In genomic region chr18:78927616-78928015, GRCh38 we compare ENCODE assay signal across 27 cellular contexts. TPM values are rescaled to one million over a fixed set of nuclear protein-coding genes. Genes with fewer than 3 reads are reported as not detected.
A peak's percentile ranks its signal among the peaks of the same experiment; 100 is the strongest.
DNase-seq lines count a peak whose midpoint lies in the region; TF ChIP-seq lines count a peak whose summit lies in the region.
"Had no signal": no experiment of that assay in that cellular context is flagged by ENCODE, and none has a peak within 500 bp of the region (broad histone marks: within the 10 kb centered on the region; RNA-seq: fewer than 3 reads in every experiment).

No MANE protein-coding gene starts in this region.

- no peak for TF ChIP-seq CTCF in chondrocyte (IDR thresholded peaks at IDR 0.05)
- no peak for TF ChIP-seq CTCF in H9 (conservative IDR thresholded peaks at IDR 0.05)

- H3K27ac Mint-ChIP-seq in chondrocyte (ENCODE audit: unreplicated experiment) = no peak overlapping the region
- H3K27ac Mint-ChIP-seq in H9 = no peak overlapping the region
- H3K27ac Mint-ChIP-seq: CD14-positive monocyte; CD4-positive, alpha-beta memory T cell; CD4-positive, CD25-positive, alpha-beta regulatory T cell had no signal

- H3K23me2 ChIP-seq in H9 (ENCODE audit: insufficient read length, low read depth, low read length, poor library complexity, severe bottlenecking) = no peaks in the 10 kb centered on the region

- H4K91ac ChIP-seq in H9 (ENCODE audit: insufficient read length, low read depth, low read length) (no peak overlapping the region), mesenchymal stem cell (ENCODE audit: low read length) (no peak overlapping the region)

- H3K9me3 ChIP-seq in BLaER1 (peaks cover 32% of the 10 kb centered on the region), H9 (ENCODE audit: control insufficient read depth, low read depth, low read length) (no peaks in the 10 kb centered on the region), mesenchymal stem cell (ENCODE audit: control insufficient read depth, low read length) (peaks cover 8% of the 10 kb centered on the region)
- peaks cover 14 to 32% (median 28%) of the 10 kb centered on the region in 11 experiments; a peak in 20 of 22 replicates for H3K9me3 ChIP-seq in BLaER1 treated with 17β-estradiol and CSF1 and Interleukin-3, amounts not matched to agents 10 nM and 100 nM (replicated peaks in 1 of 11)
- H3K9me3 ChIP-seq: BE2C had no signal

- H2BK5ac ChIP-seq in H9 (ENCODE audit: insufficient read length, low read length) (no peak overlapping the region), mesenchymal stem cell (ENCODE audit: low read depth, low read length, poor library complexity, severe bottlenecking) (no peak overlapping the region)

- H2AK5ac ChIP-seq in H9 (ENCODE audit: insufficient read length, low read length) (no peak overlapping the region), mesenchymal stem cell (ENCODE audit: low read length, severe bottlenecking) (no peak overlapping the region)

- H3K79me1 ChIP-seq in H9 (ENCODE audit: insufficient read depth, low read depth, low read length, poor library complexity, severe bottlenecking) (no peaks in the 10 kb centered on the region), mesenchymal stem cell (replicated peaks; ENCODE audit: low read length, poor library complexity, severe bottlenecking) (no peaks in the 10 kb centered on the region)

- H3K27me3 ChIP-seq in BLaER1 (no peaks in the 10 kb centered on the region), H9 (ENCODE audit: insufficient read depth, low read length) (no peaks in the 10 kb centered on the region), mesenchymal stem cell (ENCODE audit: control insufficient read depth in 1 of 2, insufficient read depth in 1 of 2, low read length in 2 of 2) (no peaks in the 10 kb centered on the region)
- no peaks in the 10 kb centered on the region for H3K27me3 ChIP-seq in BLaER1 treated with 17β-estradiol and CSF1 and Interleukin-3, amounts not matched to agents 10 nM and 100 nM

- peaks cover 13% of the 10 kb centered on the region for H3K4me1 ChIP-seq in BLaER1
- H3K4me1 ChIP-seq in BLaER1 treated with 17β-estradiol and CSF1 and Interleukin-3, amounts not matched to agents 10 nM and 100 nM = peaks cover 8 to 18% (median 15%) of the 10 kb centered on the region in 10 experiments; a peak in 19 of 20 replicates
- H3K4me1 ChIP-seq in H9 (ENCODE audit: insufficient read depth, low read length) = no peaks in the 10 kb centered on the region
- no peaks in the 10 kb centered on the region for H3K4me1 ChIP-seq in mesenchymal stem cell (ENCODE audit: control insufficient read depth, insufficient read depth, low read depth, low read length)
- H3K4me1 ChIP-seq: BE2C had no signal

- peak overlapping the region; percentile 70 for H3K4me2 ChIP-seq in BLaER1
- H3K4me2 ChIP-seq in BLaER1 treated with 17β-estradiol and CSF1 and Interleukin-3, amounts not matched to agents 10 nM and 100 nM = peak overlapping the region; percentile 29 to 75 (median 67); a peak in 21 of 22 replicates
- H3K4me2 ChIP-seq in H9 (ENCODE audit: insufficient read depth, insufficient read length, low read length) = no peak overlapping the region
- no peak overlapping the region for H3K4me2 ChIP-seq in mesenchymal stem cell (ENCODE audit: low read length, poor library complexity, severe bottlenecking)

- H2BK120ac ChIP-seq in H9 (ENCODE audit: low read depth, low read length, poor library complexity, severe bottlenecking) (no peak overlapping the region), mesenchymal stem cell (ENCODE audit: low read depth, low read length) (no peak overlapping the region)

- no peaks in the 10 kb centered on the region for H3K4me1 Mint-ChIP-seq in chondrocyte (ENCODE audit: low read depth)
- H3K4me1 Mint-ChIP-seq in H9 = peaks cover 2 to 3% of the 10 kb centered on the region in 2 experiments; a peak in 1 of 4 replicates
- H3K4me1 Mint-ChIP-seq: CD14-positive monocyte; CD4-positive, alpha-beta memory T cell; CD4-positive, CD25-positive, alpha-beta regulatory T cell; CD8-positive, alpha-beta memory T cell had no signal

- H3K36me3 ChIP-seq in BLaER1 (no peaks in the 10 kb centered on the region), mesenchymal stem cell (ENCODE audit: control insufficient read depth in 1 of 2, insufficient read depth in 2 of 2, low read depth in 1 of 2, low read length in 2 of 2) (no peaks in the 10 kb centered on the region)
- H3K36me3 ChIP-seq in BLaER1 treated with 17β-estradiol and CSF1 and Interleukin-3, amounts not matched to agents 10 nM and 100 nM = no peaks in the 10 kb centered on the region
- H3K36me3 ChIP-seq: BE2C had no signal

- WGBS in H9 (ENCODE audit: extremely low coverage, insufficient read length, low lambda C conversion rate) = no CpG with 5 or more reads among the region's 11 CpGs
- WGBS in mesenchymal stem cell = 82% methylated on average over 11 of the region's 11 CpGs

- H4K8ac ChIP-seq in H9 (replicated peaks; ENCODE audit: insufficient read length, low read depth, low read length) = no peak overlapping the region
- H4K8ac ChIP-seq in mesenchymal stem cell (ENCODE audit: low read length) = no peak overlapping the region

- H2BK12ac ChIP-seq in H9 (ENCODE audit: insufficient read length, low read depth, low read length) (no peak overlapping the region), mesenchymal stem cell (ENCODE audit: low read length in 2 of 2) (no peak overlapping the region)

- no peaks in the 10 kb centered on the region for H3K79me2 ChIP-seq in H9 (ENCODE audit: insufficient read depth, low read length)

- H2AFZ ChIP-seq in H9 (ENCODE audit: low read length) = no peak overlapping the region
- H2AFZ ChIP-seq in mesenchymal stem cell (ENCODE audit: low read depth, low read length) = no peak overlapping the region

- H3K27ac ChIP-seq in BLaER1 (peak overlapping the region; percentile 37; the same call in 1 of the 2 replicates), H9 (ENCODE audit: insufficient read length, low read depth, low read length) (no peak overlapping the region), mesenchymal stem cell (ENCODE audit: low read length, poor library complexity, severe bottlenecking) (no peak overlapping the region)
- peak overlapping the region in 9 of 11 experiments; percentile 6 to 76 (median 56); a peak in 16 of 22 replicates for H3K27ac ChIP-seq in BLaER1 treated with 17β-estradiol and CSF1 and Interleukin-3, amounts not matched to agents 10 nM and 100 nM

- no peak overlapping the region for H4K5ac ChIP-seq in H9 (ENCODE audit: insufficient read length, low read depth, low read length)

- H2BK15ac ChIP-seq in H9 (ENCODE audit: low read depth, low read length) = no peak overlapping the region
- no peak overlapping the region for H2BK15ac ChIP-seq in mesenchymal stem cell (ENCODE audit: low read depth, poor library complexity, severe bottlenecking)

- H2BK20ac ChIP-seq in H9 (ENCODE audit: low read depth, low read length, poor library complexity, severe bottlenecking) = no peak overlapping the region

- no peaks in the 10 kb centered on the region for H4K20me1 ChIP-seq in BLaER1
- no peaks in the 10 kb centered on the region for H4K20me1 ChIP-seq in BLaER1 treated with 17β-estradiol and CSF1 and Interleukin-3, amounts not matched to agents 10 nM and 100 nM
- no peaks in the 10 kb centered on the region for H4K20me1 ChIP-seq in H9 (ENCODE audit: control insufficient read depth, insufficient read depth, insufficient read length)

- H3K9me3 Mint-ChIP-seq in chondrocyte (ENCODE audit: low read depth) (peaks cover 11% of the 10 kb centered on the region), H9 (peaks cover 0 to 2% of the 10 kb centered on the region in 2 experiments; a peak in 2 of 5 replicates)
- H3K9me3 Mint-ChIP-seq: CD4-positive, alpha-beta memory T cell; CD8-positive, alpha-beta memory T cell had no signal

- H3K14ac ChIP-seq in H9 (ENCODE audit: insufficient read depth, low read length) (no peak overlapping the region), mesenchymal stem cell (ENCODE audit: low read length in 2 of 2) (no peak overlapping the region)

- H3K27me3 Mint-ChIP-seq in chondrocyte (ENCODE audit: low read depth) (no peaks in the 10 kb centered on the region), H9 (ENCODE audit: low read depth) (peaks cover 8% of the 10 kb centered on the region; the same call in 1 of the 2 replicates)
- H3K27me3 Mint-ChIP-seq: CD4-positive, CD25-positive, alpha-beta regulatory T cell had no signal

- no peak overlapping the region for H3K23ac ChIP-seq in H9 (ENCODE audit: insufficient read length, low read depth, low read length)
- no peak overlapping the region for H3K23ac ChIP-seq in mesenchymal stem cell (ENCODE audit: low read length in 2 of 2)

- H3K9ac ChIP-seq in BLaER1 = no peak overlapping the region
- peak overlapping the region in 3 of 11 experiments; percentile 1 to 29 (median 15); a peak in 3 of 22 replicates for H3K9ac ChIP-seq in BLaER1 treated with 17β-estradiol and CSF1 and Interleukin-3, amounts not matched to agents 10 nM and 100 nM
- H3K9ac ChIP-seq in H9 (ENCODE audit: extremely low read depth, insufficient read length, low read length) = no peak overlapping the region
- H3K9ac ChIP-seq in mesenchymal stem cell (ENCODE audit: low read length) = no peak overlapping the region

- no peaks in the 10 kb centered on the region for H3K36me3 Mint-ChIP-seq in chondrocyte (ENCODE audit: low read depth)
- no peaks in the 10 kb centered on the region; a peak in 1 of 7 replicates for H3K36me3 Mint-ChIP-seq in H9 (ENCODE audit: insufficient read depth in 1 of 3, low read depth in 3 of 3)
- H3K36me3 Mint-ChIP-seq: CD14-positive monocyte; CD4-positive, alpha-beta memory T cell; CD4-positive, CD25-positive, alpha-beta regulatory T cell; CD8-positive, alpha-beta memory T cell had no signal

- H3K4me3 Mint-ChIP-seq in chondrocyte (ENCODE audit: unreplicated experiment) = no peak overlapping the region
- no peak overlapping the region for H3K4me3 Mint-ChIP-seq in H9
- H3K4me3 Mint-ChIP-seq: CD14-positive monocyte; CD4-positive, alpha-beta memory T cell; CD4-positive, CD25-positive, alpha-beta regulatory T cell; CD8-positive, alpha-beta memory T cell had no signal

- no peak overlapping the region for H3K56ac ChIP-seq in H9 (ENCODE audit: insufficient read length, low read depth, low read length)

- DNase-seq in chondrocyte (ENCODE audit: low spot score) (peak; percentile 28), mesenteric fat pad (ENCODE audit: low spot score) (peak; percentile 69), H9 (no peak), mesenchymal stem cell (no peak), NCI-H1048 (lab: John Stamatoyannopoulos, UW) (no peak)
- DNase-seq: 8988T; ACHN; BE2C; C1 segment of cervical spinal cord; CD4-positive, alpha-beta memory T cell; CD4-positive, CD25-positive, alpha-beta regulatory T cell; CD8-positive, alpha-beta memory T cell; COR-L47; DMS 273 treated with DMSO at 0.1 percent for 48 hours; DMS153; DMS53; DMS79; DND-41; EL; GDM1 had no signal

- H3K18ac ChIP-seq in H9 (ENCODE audit: insufficient read length, low read depth, low read length) (no peak overlapping the region), mesenchymal stem cell (ENCODE audit: low read depth in 1 of 2, low read length in 2 of 2) (no peak overlapping the region)

- H3T11ph ChIP-seq in H9 (ENCODE audit: low read length) = no peak overlapping the region

- H3K4ac ChIP-seq in H9 (ENCODE audit: low read depth, low read length) (no peak overlapping the region), mesenchymal stem cell (ENCODE audit: low read depth in 1 of 2, low read length in 2 of 2) (no peak overlapping the region)

- H3K4me3 ChIP-seq in BLaER1 (no peak overlapping the region), mesenchymal stem cell (ENCODE audit: insufficient read depth in 1 of 2, low read depth in 1 of 2, low read length in 2 of 2) (no peak overlapping the region)
- peak overlapping the region in 1 of 10 experiments; percentile 18; a peak in 1 of 20 replicates for H3K4me3 ChIP-seq in BLaER1 treated with 17β-estradiol and CSF1 and Interleukin-3, amounts not matched to agents 10 nM and 100 nM
- H3K4me3 ChIP-seq: GM12878 had no signal

RNA-seq across cellular contexts. Expression of gene SALL3, which starts 52.0 kb away (rescaled TPM):
- total RNA-seq in chondrocyte (not detected in 3 replicates), mesenteric fat pad (not detected), H9 (2021) (51.1 and 52.4 TPM in 2 replicates)
- not detected for polyA plus RNA-seq in mesenchymal stem cell (2013, experiment 1 of 2)
- polyA plus RNA-seq in mesenchymal stem cell (2013, experiment 2 of 2) = not detected
- total RNA-seq: A673; CD4-positive, alpha-beta memory T cell; CD4-positive, CD25-positive, alpha-beta regulatory T cell; CD8-positive, alpha-beta memory T cell; G401 had no signal
- polyA plus RNA-seq: AG04450; CD14-positive monocyte; CD4-positive, alpha-beta memory T cell; CD4-positive, CD25-positive, alpha-beta regulatory T cell; CD8-positive, alpha-beta memory T cell had no signal

Comparison
In these comparisons a context has a peak if more than half of its experiments do, and no peak if none do; other contexts are left out.
1. H3K27ac ChIP-seq: peak in BLaER1 (single experiment) and BLaER1 treated with 17β-estradiol and CSF1 and Interleukin-3, amounts not matched to agents 10 nM and 100 nM (9 of 11); none in H9 (single experiment) and mesenchymal stem cell (single experiment).
2. H3K4me2 ChIP-seq: peak in BLaER1 (single experiment) and BLaER1 treated with 17β-estradiol and CSF1 and Interleukin-3, amounts not matched to agents 10 nM and 100 nM (11 of 11); none in H9 (single experiment) and mesenchymal stem cell (single experiment).
3. DNase-seq: peak in chondrocyte (single experiment) and mesenteric fat pad (single experiment); none in H9 (single experiment), mesenchymal stem cell (single experiment) and NCI-H1048 (single experiment).
4. RNA of gene SALL3, which starts 52.0 kb away (total RNA-seq): 51.1 to 52.4 TPM in H9; not detected in chondrocyte and not detected in mesenteric fat pad (single experiment); every median in the first group is over 10 times any median in the second.